10 cellular contexts compared by ENCODE assay signal in the genomic region with DNA sequence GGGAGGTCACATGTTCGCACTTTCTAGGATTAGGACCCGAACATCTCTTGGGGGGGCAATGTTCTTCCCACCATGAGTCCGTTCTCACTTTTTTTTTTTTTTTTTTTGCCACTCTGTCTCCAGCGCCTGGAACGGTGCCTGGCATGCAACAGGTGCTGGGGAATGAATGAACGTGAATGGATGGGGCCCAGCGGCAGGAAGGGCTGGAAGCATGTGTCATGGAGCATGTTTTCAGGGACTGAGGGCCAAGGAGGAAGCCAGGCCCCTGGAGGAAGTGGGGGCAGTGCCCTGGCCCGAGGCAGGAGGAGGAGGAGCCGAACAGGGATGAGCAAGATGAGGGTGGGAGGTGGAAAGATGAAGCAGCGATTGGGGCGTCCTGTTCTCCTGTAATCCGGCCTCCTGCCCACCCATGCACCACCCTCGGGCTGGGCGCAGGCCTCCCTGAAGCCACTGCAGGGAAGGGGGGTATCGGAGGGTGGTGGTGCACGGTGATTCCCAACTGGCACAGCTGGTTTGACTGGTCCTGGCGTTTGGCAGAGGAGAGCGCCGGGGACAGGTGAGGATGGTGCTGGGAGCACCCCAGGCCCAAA. TPM values are rescaled to one million over a fixed set of nuclear protein-coding genes. Genes with fewer than 3 reads are reported as not detected.
DNase-seq lines count a peak whose midpoint lies in the region; ATAC-seq and TF ChIP-seq lines count a peak whose summit lies in the region.
"Had no signal": no experiment of that assay in that cellular context is flagged by ENCODE, and none has a peak within 500 bp of the region (broad histone marks: within the 10 kb centered on the region; RNA-seq: fewer than 3 reads in every experiment).

No MANE protein-coding gene starts in this region.

- H3K36me3 Mint-ChIP-seq in progenitor cell of endocrine pancreas (ENCODE audit: insufficient read depth), result no peaks in the 10 kb centered on the region
- no peaks in the 10 kb centered on the region for H3K36me3 Mint-ChIP-seq in T-cell
- H3K36me3 Mint-ChIP-seq: activated naive CD8-positive, alpha-beta T cell treated with anti-CD3 and anti-CD28 coated beads, Interleukin-2, amount 10 ng/mL, durations not matched to agents 7 days and 5 days had no signal

- no peak overlapping the region for H3K4me3 Mint-ChIP-seq in progenitor cell of endocrine pancreas (ENCODE audit: low read depth)
- no peak overlapping the region for H3K4me3 Mint-ChIP-seq in T-cell
- H3K4me3 Mint-ChIP-seq: activated naive CD8-positive, alpha-beta T cell treated with anti-CD3 and anti-CD28 coated beads, Interleukin-2, amount 10 ng/mL, durations not matched to agents 7 days and 5 days had no signal

- ATAC-seq in T-cell (replicated peaks in 1 of 4), result no peak

- H3K27me3 ChIP-seq in spleen (replicated peaks in 1 of 7), result peaks cover 0 to 32% (median 0%) of the 10 kb centered on the region in 7 donors

- H3K4me1 Mint-ChIP-seq in progenitor cell of endocrine pancreas (ENCODE audit: low read depth) (no peaks in the 10 kb centered on the region), T-cell (no peaks in the 10 kb centered on the region)

- no peaks in the 10 kb centered on the region for H3K36me3 ChIP-seq in spleen

- peaks cover 0 to 3% (median 0%) of the 10 kb centered on the region in 8 donors for H3K9me3 ChIP-seq in spleen

- peaks cover 0 to 5% (median 0%) of the 10 kb centered on the region in 6 donors for H3K4me1 ChIP-seq in spleen

- intact Hi-C loops in spleen (cut with DNase I; ENCODE audit: low total_unique reads), result no loop called here

- 33 to 47% (median 42%) methylated on average over 19 of the region's 19 CpGs for WGBS in spleen, 5 donors

- DNase-seq in ELR (ENCODE audit: low read depth) (peak; percentile 90), NCI-H226 (peak; percentile 91), epithelial cell of esophagus (ENCODE audit: low read depth) (peak; percentile 97), progenitor cell of endocrine pancreas (ENCODE audit: low spot score, unreplicated experiment) (no peak), spleen (no peak), HuH-7 (ENCODE audit: low spot score) (no peak), T-cell (no peak)
- DNase-seq in activated CD4-positive, alpha-beta T cell treated with anti-CD3 and anti-CD28 coated beads, Interleukin-2, amount 50 U/mL, for 48 hours, result no peak
- DNase-seq: activated naive CD8-positive, alpha-beta T cell treated with anti-CD3 and anti-CD28 coated beads, Interleukin-2, amount 10 ng/mL, durations not matched to agents 7 days and 5 days had no signal

- no peak overlapping the region for H3K27ac ChIP-seq in spleen

- no peak for TF ChIP-seq POLR2A in spleen (IDR thresholded peaks at IDR 0.05)

- peak overlapping the region; percentile 41 for H3K27ac Mint-ChIP-seq in progenitor cell of endocrine pancreas
- H3K27ac Mint-ChIP-seq in T-cell, result no peak overlapping the region
- H3K27ac Mint-ChIP-seq: activated naive CD8-positive, alpha-beta T cell treated with anti-CD3 and anti-CD28 coated beads, Interleukin-2, amount 10 ng/mL, durations not matched to agents 7 days and 5 days had no signal

- TF ChIP-seq CTCF in epithelial cell of esophagus (IDR thresholded peaks at IDR 0.05; ENCODE audit: insufficient read depth, low read depth, low read length, missing control alignments), result no peak
- no peak for TF ChIP-seq CTCF in progenitor cell of endocrine pancreas (IDR thresholded peaks at IDR 0.05; ENCODE audit: unreplicated experiment)
- TF ChIP-seq CTCF in spleen (IDR thresholded peaks at IDR 0.05 in 8 of 11, conservative IDR thresholded peaks at IDR 0.05 in 3 of 11), result no peak

- POLR2A ChIA-PET in T-cell (lab: Charles Lee), result no interaction called here

- H3K4me3 ChIP-seq in epithelial cell of esophagus (ENCODE audit: low read length), result no peak overlapping the region
- H3K4me3 ChIP-seq in spleen, result no peak overlapping the region

- H3K9me3 Mint-ChIP-seq in progenitor cell of endocrine pancreas (ENCODE audit: low read depth) (no peaks in the 10 kb centered on the region), T-cell (no peaks in the 10 kb centered on the region)
- H3K9me3 Mint-ChIP-seq: activated naive CD8-positive, alpha-beta T cell treated with anti-CD3 and anti-CD28 coated beads, Interleukin-2, amount 10 ng/mL, durations not matched to agents 7 days and 5 days had no signal

- H3K27me3 Mint-ChIP-seq in progenitor cell of endocrine pancreas (no peaks in the 10 kb centered on the region), T-cell (no peaks in the 10 kb centered on the region)
- H3K27me3 Mint-ChIP-seq: activated naive CD8-positive, alpha-beta T cell treated with anti-CD3 and anti-CD28 coated beads, Interleukin-2, amount 10 ng/mL, durations not matched to agents 7 days and 5 days had no signal

- CTCF ChIA-PET in T-cell (lab: Charles Lee), result interaction anchor here in 1 of 2 donors (0.7 kb wide), 1 partner anchor 363 kb away, joined by 3 read pairs; no protein-coding TSS in a partner anchor

RNA-seq across cellular contexts. Expression of a gene that starts 8.8 kb away (rescaled TPM):
- total RNA-seq in progenitor cell of endocrine pancreas (not detected in 2 replicates), spleen (not detected), T-cell (not detected)
- under 1 TPM in 2 of 3 donors, not detected in 1; 0.12 to 0.58 TPM for polyA plus RNA-seq in spleen
- total RNA-seq: activated naive CD8-positive, alpha-beta T cell treated with anti-CD3 and anti-CD28 coated beads, Interleukin-2, amount 10 ng/mL, durations not matched to agents 7 days and 5 days had no signal

RNA-seq across cellular contexts. Expression of a gene that starts 31.6 kb away (rescaled TPM):
- total RNA-seq in progenitor cell of endocrine pancreas (11.4 and 12.7 TPM in 2 replicates), spleen (1 to 10 TPM in 6 of 7 donors, under 1 TPM in 1; 0.69 to 4.2 (median 1.5) TPM), T-cell (10 to 100 TPM; 17.5 to 28.2 (median 23.5) TPM)
- polyA plus RNA-seq in spleen, result 1 to 10 TPM in 1 of 3 donors, under 1 TPM in 2; 0.29 to 1.1 (median 0.37) TPM
- total RNA-seq: SK-MEL-5 had no signal

Comparison
In these comparisons a context has a peak if more than half of its experiments do, and no peak if none do; other contexts are left out.
1. DNase-seq: peak in ELR (single experiment), NCI-H226 (single experiment) and epithelial cell of esophagus (single experiment); none in progenitor cell of endocrine pancreas (single experiment), spleen (single experiment), activated CD4-positive, alpha-beta T cell treated with anti-CD3 and anti-CD28 coated beads, Interleukin-2, amount 50 U/mL, for 48 hours (0 of 2), HuH-7 (single experiment) and T-cell (0 of 34).